Comparison of ENCODE assay signal across 10 cellular contexts in the genomic region with DNA sequence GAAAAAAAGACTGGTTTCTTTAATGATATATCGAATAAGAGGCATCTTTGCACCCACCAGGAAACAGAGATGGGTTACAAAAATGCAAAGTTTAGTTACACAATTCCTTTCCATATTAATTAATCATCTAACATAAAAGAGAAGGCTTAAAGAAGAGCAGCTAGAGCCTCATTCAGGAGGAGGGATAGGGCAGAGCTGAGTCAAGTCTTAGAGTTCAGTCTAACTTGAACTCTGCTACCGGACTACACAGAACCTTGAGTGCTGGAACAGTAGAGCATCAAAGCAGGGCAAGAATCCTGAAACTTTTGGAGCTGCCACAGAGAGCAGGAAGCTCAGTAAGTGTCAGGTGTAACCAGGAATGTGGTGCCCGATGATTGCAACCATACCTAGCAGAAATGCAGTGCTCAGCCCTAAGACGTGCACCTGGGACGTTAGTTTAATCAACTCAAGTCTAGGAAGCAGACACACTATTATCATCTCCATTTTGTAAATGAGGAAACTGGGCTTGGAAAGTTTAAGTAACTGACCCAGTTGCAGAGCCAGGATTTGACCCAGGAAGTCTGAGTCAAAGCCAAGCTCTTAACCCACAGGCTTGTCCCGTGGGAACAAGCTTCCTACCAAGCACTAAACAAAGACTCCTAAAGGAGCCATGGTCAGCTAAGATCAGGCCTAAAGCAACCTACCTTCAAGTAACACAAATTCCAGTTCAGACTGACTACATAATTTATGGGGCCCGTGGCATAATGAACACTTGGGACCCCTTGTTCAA.
DNase-seq lines count a peak whose midpoint lies in the region; ATAC-seq and FAIRE-seq lines count a peak whose summit lies in the region.
"Had no signal": no experiment of that assay in that cellular context is flagged by ENCODE, and none has a peak within 500 bp of the region (broad histone marks: within the 10 kb centered on the region; RNA-seq: fewer than 3 reads in every experiment).

No MANE protein-coding gene starts in this region.

- FAIRE-seq in small intestine (lab: Jason Lieb, UNC), result no peak

- H3K36me3 Mint-ChIP-seq in activated T-cell treated with anti-CD3 and anti-CD28 coated beads, Interleukin-2, amount 50 U/mL, for 24 hours (ENCODE audit: low read depth), result peaks cover 5% of the 10 kb centered on the region
- H3K36me3 Mint-ChIP-seq in T-cell, result peaks cover 11% of the 10 kb centered on the region

- peak overlapping the region; percentile 63 for H3K27ac Mint-ChIP-seq in activated T-cell treated with anti-CD3 and anti-CD28 coated beads, Interleukin-2, amount 50 U/mL, for 24 hours
- peak overlapping the region; percentile 44 to 77 for H3K27ac Mint-ChIP-seq in T-cell

- H3K9me3 Mint-ChIP-seq in activated T-cell treated with anti-CD3 and anti-CD28 coated beads, Interleukin-2, amount 50 U/mL, for 24 hours, result no peaks in the 10 kb centered on the region
- no peaks in the 10 kb centered on the region for H3K9me3 Mint-ChIP-seq in T-cell

- POLR2A ChIA-PET in T-cell (lab: Charles Lee), result interaction anchor here (0.6 to 1.1 kb wide), 2 partner anchors 23 to 99 kb away, joined by 3 read pairs; no protein-coding TSS in a partner anchor

- no peaks in the 10 kb centered on the region for H3K9me3 ChIP-seq in small intestine (ENCODE audit: control insufficient read depth, low read depth)

- CTCF ChIA-PET in T-cell (lab: Charles Lee), result interaction anchor here in 1 of 2 donors (0.7 to 1.1 kb wide), 2 partner anchors 58 to 60 kb away, joined by 3 read pairs; no protein-coding TSS in a partner anchor

- H3K27me3 ChIP-seq in small intestine (ENCODE audit: control insufficient read depth in 2 of 2, insufficient read depth in 2 of 2, low read length in 2 of 2) (no peaks in the 10 kb centered on the region), H7 (ENCODE audit: control insufficient read depth, insufficient read depth, low read length) (no peaks in the 10 kb centered on the region)
- H3K27me3 ChIP-seq: cardiac muscle cell had no signal

- H3K4me3 ChIP-seq in small intestine (ENCODE audit: low read depth in 1 of 2, low read length in 2 of 2), result no peak overlapping the region
- H3K4me3 ChIP-seq in H7 (ENCODE audit: insufficient read depth, low read depth, low read length), result no peak overlapping the region
- H3K4me3 ChIP-seq: cardiac muscle cell had no signal

- no peaks in the 10 kb centered on the region for H3K27me3 Mint-ChIP-seq in activated T-cell treated with anti-CD3 and anti-CD28 coated beads, Interleukin-2, amount 50 U/mL, for 24 hours
- no peaks in the 10 kb centered on the region for H3K27me3 Mint-ChIP-seq in T-cell

- H3K27ac ChIP-seq in small intestine (ENCODE audit: low read depth in 1 of 2, low read length in 1 of 2), result no peak overlapping the region
- H3K27ac ChIP-seq: cardiac muscle cell had no signal

- DNase-seq in activated T-cell treated with anti-CD3 and anti-CD28 coated beads, Interleukin-2, amount 50 U/mL, for 24 hours, result no peak
- DNase-seq in activated T-cell treated with anti-CD3 and anti-CD28 coated beads for 4 hours (no peak), T-cell (no peak), fibroblast of the conjunctiva (ENCODE audit: low read depth) (peak; percentile 17), small intestine (peak; percentile 31), ureter (ENCODE audit: low spot score) (no peak), H7 (no peak)
- DNase-seq in stimulated activated naive CD4-positive, alpha-beta T cell treated with Interleukin-2 at 50 U/mL for 16 hours (lab: John Stamatoyannopoulos, UW), result no peak
- DNase-seq: NCI-H187 had no signal

- 71 to 81% (median 75%) methylated on average over 7 of the region's 7 CpGs for WGBS in small intestine, 3 donors

- H3K36me3 ChIP-seq in small intestine (ENCODE audit: control insufficient read depth in 2 of 2, insufficient read depth in 2 of 2, low read length in 2 of 2) (no peaks in the 10 kb centered on the region), H7 (replicated peaks; ENCODE audit: control insufficient read depth, insufficient read depth, low read length) (no peaks in the 10 kb centered on the region)
- H3K36me3 ChIP-seq: cardiac muscle cell had no signal

- ATAC-seq in T-cell (replicated peaks in 1 of 4), result no peak

- H3K4me3 Mint-ChIP-seq in activated T-cell treated with anti-CD3 and anti-CD28 coated beads, Interleukin-2, amount 50 U/mL, for 24 hours, result no peak overlapping the region
- no peak overlapping the region for H3K4me3 Mint-ChIP-seq in T-cell

- peaks cover 88% of the 10 kb centered on the region for H3K4me1 Mint-ChIP-seq in activated T-cell treated with anti-CD3 and anti-CD28 coated beads, Interleukin-2, amount 50 U/mL, for 24 hours (ENCODE audit: low read depth)
- peaks cover 84 to 87% (median 85%) of the 10 kb centered on the region in 3 donors for H3K4me1 Mint-ChIP-seq in T-cell

- peaks cover 2 to 10% of the 10 kb centered on the region in 2 donors for H3K4me1 ChIP-seq in small intestine (ENCODE audit: control insufficient read depth in 2 of 2, insufficient read depth in 1 of 2, low read depth in 1 of 2, low read length in 1 of 2)

Comparison
In these comparisons a context has a peak if more than half of its experiments do, and no peak if none do; other contexts are left out.
1. DNase-seq: peak in fibroblast of the conjunctiva (single experiment) and small intestine (single experiment); none in activated T-cell treated with anti-CD3 and anti-CD28 coated beads, Interleukin-2, amount 50 U/mL, for 24 hours (single experiment), activated T-cell treated with anti-CD3 and anti-CD28 coated beads for 4 hours (single experiment), T-cell (0 of 34), ureter (single experiment), H7 (single experiment) and stimulated activated naive CD4-positive, alpha-beta T cell treated with Interleukin-2 at 50 U/mL for 16 hours (single experiment).